8 cellular contexts compared by ENCODE assay signal in the genomic region with DNA sequence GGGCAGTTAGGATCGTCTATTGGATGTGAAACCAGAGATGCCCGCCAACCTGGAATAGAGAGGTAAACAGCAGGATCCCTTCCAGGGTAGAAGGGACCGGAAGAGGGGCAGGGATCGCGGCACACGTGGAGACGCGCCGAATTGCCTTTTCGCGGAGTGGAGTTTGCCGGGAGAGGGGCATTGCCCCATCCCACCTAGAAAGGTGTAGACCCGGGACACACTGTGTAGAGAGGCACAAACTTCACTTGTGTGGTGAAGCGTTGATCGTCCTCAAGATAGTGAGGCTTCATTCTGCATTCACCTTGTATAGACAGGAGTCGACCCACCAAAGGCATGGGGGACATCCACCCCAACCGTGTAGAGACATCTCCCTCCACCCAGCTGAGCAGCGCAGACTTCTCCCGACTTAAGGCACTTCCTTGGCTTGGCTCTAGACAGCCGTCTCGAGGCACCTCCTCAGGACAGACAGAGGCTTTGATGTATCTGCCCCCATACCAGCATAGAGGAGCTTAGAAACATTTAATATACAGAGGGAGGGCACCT. TPM values are rescaled to one million over a fixed set of nuclear protein-coding genes. Genes with fewer than 3 reads are reported as not detected.
DNase-seq lines count a peak whose midpoint lies in the region; ATAC-seq, FAIRE-seq and TF ChIP-seq lines count a peak whose summit lies in the region.

No MANE protein-coding gene starts in this region.

- H3K27me3 ChIP-seq in GM23338 (ENCODE audit: insufficient read depth) (no peaks in the 10 kb centered on the region), NT2/D1 (ENCODE audit: insufficient read depth, insufficient read length) (no peaks in the 10 kb centered on the region), mononuclear cell (ENCODE audit: insufficient read depth, low read length) (no peaks in the 10 kb centered on the region), aorta (ENCODE audit: control insufficient read depth in 1 of 2, insufficient read depth in 2 of 2, low read length in 1 of 2) (no peaks in the 10 kb centered on the region)

- DNase-seq in GM10266 (ENCODE audit: extremely low spot score) = peak; percentile 4
- no peak for DNase-seq in GM23338 (ENCODE audit: low spot score)
- no peak for DNase-seq in NT2/D1 (ENCODE audit: low read depth, low spot score)
- DNase-seq in coronary artery (ENCODE audit: low spot score) = no peak
- DNase-seq in aorta = no peak
- DNase-seq in HTR-8/SVneo (ENCODE audit: insufficient read length, low spot score) = no peak
- no peak for DNase-seq in islet precursor cell

- no peaks in the 10 kb centered on the region for H3F3A ChIP-seq in GM23338 (replicated peaks; ENCODE audit: low read depth)

- peak overlapping the region; percentile 94 for H3K4me3 Mint-ChIP-seq in GM23338

- ATAC-seq in GM23338 (peak; percentile 8; the same call in 2 of the 3 replicates), aorta (ENCODE audit: low FRiP score) (peak; percentile 58)

- no peaks in the 10 kb centered on the region for H3K9me3 ChIP-seq in NT2/D1 (ENCODE audit: insufficient read depth, low read length)
- no peaks in the 10 kb centered on the region for H3K9me3 ChIP-seq in mononuclear cell (ENCODE audit: low read depth, low read length)
- H3K9me3 ChIP-seq in aorta (ENCODE audit: control insufficient read depth, low read length) = no peaks in the 10 kb centered on the region

- peaks cover 5% of the 10 kb centered on the region for H3K27me3 Mint-ChIP-seq in GM23338 (ENCODE audit: insufficient read depth, low read depth, poor library complexity)

- no peaks in the 10 kb centered on the region for H3K9me3 Mint-ChIP-seq in GM23338

- H3K36me3 Mint-ChIP-seq in GM23338 (ENCODE audit: low read depth) = peaks cover 42% of the 10 kb centered on the region

- H3K4me1 ChIP-seq in GM23338 (ENCODE audit: insufficient read depth) (no peaks in the 10 kb centered on the region), NT2/D1 (ENCODE audit: insufficient read depth, insufficient read length) (peaks cover 6% of the 10 kb centered on the region), mononuclear cell (ENCODE audit: insufficient read depth, low read length) (peaks cover 31% of the 10 kb centered on the region), aorta (ENCODE audit: control insufficient read depth in 1 of 2, insufficient read depth in 2 of 2, low read length in 2 of 2) (no peaks in the 10 kb centered on the region)

- H3K4me3 ChIP-seq in GM23338 (peak overlapping the region; percentile 83), NT2/D1 (ENCODE audit: insufficient read length, low read depth) (peak overlapping the region; percentile 100), coronary artery (peak overlapping the region; percentile 85), mononuclear cell (ENCODE audit: low read length) (peak overlapping the region; percentile 86), aorta (ENCODE audit: low read length in 2 of 2) (peak overlapping the region; percentile 27 to 89)

- FAIRE-seq in HTR-8/SVneo (lab: Jason Lieb, UNC) = no peak

- peaks cover 22% of the 10 kb centered on the region for H3K4me1 Mint-ChIP-seq in GM23338

- H3K4me2 ChIP-seq in GM23338 = peak overlapping the region; percentile 92

- H3K27ac ChIP-seq in GM23338 (ENCODE audit: low read depth) (peak overlapping the region; percentile 92), coronary artery (peak overlapping the region in 1 of 2 donors; percentile 87), aorta (ENCODE audit: low read depth in 1 of 2, low read length in 2 of 2) (peak overlapping the region in 1 of 2 donors; percentile 41)

- peaks cover 4% of the 10 kb centered on the region; the same call in 1 of the 2 replicates for H3K36me3 ChIP-seq in GM23338 (ENCODE audit: insufficient read depth)
- H3K36me3 ChIP-seq in NT2/D1 (ENCODE audit: insufficient read depth, insufficient read length, low read length) = peaks cover 42% of the 10 kb centered on the region
- no peaks in the 10 kb centered on the region for H3K36me3 ChIP-seq in aorta (ENCODE audit: control insufficient read depth in 1 of 2, insufficient read depth in 2 of 2, low read length in 1 of 2)

- peak overlapping the region; percentile 93 for H3K27ac Mint-ChIP-seq in GM23338

- no peaks in the 10 kb centered on the region for H4K20me1 ChIP-seq in GM23338 (replicated peaks; ENCODE audit: insufficient read depth)

- peaks cover 50% of the 10 kb centered on the region for H3K79me2 ChIP-seq in GM23338 (replicated peaks; ENCODE audit: insufficient read depth)

- peak overlapping the region; percentile 97 for H3K9ac ChIP-seq in NT2/D1 (ENCODE audit: insufficient read length, low read depth)

- H2AFZ ChIP-seq in GM23338 = no peak overlapping the region

- WGBS in aorta, 2 donors = 1 to 38% methylated on average over 21 of the region's 21 CpGs

- TF ChIP-seq CTCF in GM10266 (IDR thresholded peaks at IDR 0.05; ENCODE audit: control insufficient read depth, insufficient read depth, low read depth, missing control alignments) = no peak
- no peak for TF ChIP-seq CTCF in GM23338 (conservative IDR thresholded peaks at IDR 0.05; ENCODE audit: low read depth in 2 of 2)
- TF ChIP-seq CTCF in coronary artery (IDR thresholded peaks at IDR 0.05) = no peak

- H3K9me2 ChIP-seq in GM23338 (ENCODE audit: insufficient read depth) = no peaks in the 10 kb centered on the region

- intact Hi-C loops in aorta (cut with DNase I) = loop anchor here in 1 of 2 donors (2.0 to 10.0 kb wide), 4 partner anchors 36 to 486 kb away; a partner anchor contains a TSS

TF ChIP-seq in GM23338, 12 proteins besides CTCF, POLR2A, EP300 and RAD21:
- TF ChIP-seq EZH2phosphoT487 (IDR thresholded peaks at IDR 0.05; ENCODE audit: unreplicated experiment) = no peak
- no peak for TF ChIP-seq POLR2AphosphoS5 (IDR thresholded peaks at IDR 0.05; ENCODE audit: low read depth)
TF ChIP-seq in GM23338: peak in this region for 0.

RNA-seq across cellular contexts. Expression of a gene that starts 0.4 kb away (rescaled TPM):
- 67.3 and 79.9 TPM in 2 replicates for total RNA-seq in GM23338 (2014; rRNA removed; shearing (Covaris generic))
- 16.9 and 18.1 TPM in 2 replicates for polyA plus RNA-seq in GM23338 (2016; fragmentation: Nextera tagmentation; extraction: Ambion mirVana)
- total RNA-seq in mononuclear cell = 21.2 TPM
- total RNA-seq in aorta = 10 to 100 TPM; 29.8 to 35.1 TPM
- polyA plus RNA-seq in aorta = 1 to 10 TPM; 1.1 to 5.3 TPM

RNA-seq across cellular contexts. Expression of a gene that starts 34.4 kb away (rescaled TPM):
- total RNA-seq in GM23338 (2014; rRNA removed; shearing (Covaris generic)) = 23.8 and 24.9 TPM in 2 replicates
- polyA plus RNA-seq in GM23338 (2016; fragmentation: Nextera tagmentation; extraction: Ambion mirVana) = 11.8 and 12.7 TPM in 2 replicates
- not detected for total RNA-seq in mononuclear cell
- total RNA-seq in aorta = 10 to 100 TPM in 1 of 2 donors, 1 to 10 TPM in 1; 7.2 to 12.5 TPM
- 1 to 10 TPM; 1.0 to 5.8 TPM for polyA plus RNA-seq in aorta
